ENCODE assay signal across 17 cellular contexts in the genomic region with DNA sequence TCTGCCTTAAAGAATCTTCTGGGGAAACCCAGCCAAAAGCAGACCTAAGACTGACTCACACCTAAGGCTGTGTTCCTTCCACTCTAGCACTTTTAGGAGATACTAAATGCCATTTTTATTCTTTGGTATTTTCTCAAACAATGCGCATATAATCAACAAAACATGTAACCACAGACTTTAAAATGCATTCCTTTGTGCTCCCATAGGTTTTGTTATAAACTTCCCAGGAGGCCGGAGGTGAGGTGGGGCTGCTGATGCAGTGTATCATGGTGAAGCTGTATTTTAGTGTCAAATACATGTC.
A peak's percentile ranks its signal among the peaks of the same experiment; 100 is the strongest.
DNase-seq lines count a peak whose midpoint lies in the region; ATAC-seq and TF ChIP-seq lines count a peak whose summit lies in the region.
"Had no signal": no experiment of that assay in that cellular context is flagged by ENCODE, and none has a peak within 500 bp of the region (broad histone marks: within the 10 kb centered on the region; RNA-seq: fewer than 3 reads in every experiment).

No MANE protein-coding gene starts in this region.

- H3K9me3 Mint-ChIP-seq in nephron progenitor cell, result no peaks in the 10 kb centered on the region
- H3K9me3 Mint-ChIP-seq: CD4-positive, alpha-beta T cell; H9 had no signal

- DNase-seq in GM03348 (ENCODE audit: low spot score), result peak; percentile 14
- DNase-seq in MG63, result peak; percentile 38
- DNase-seq in astrocyte of the spinal cord (ENCODE audit: low read depth, low spot score), result peak; percentile 75
- DNase-seq in nephron progenitor cell, result no peak
- DNase-seq in iPS-NIHi7 (ENCODE audit: extremely low spot score), result no peak
- no peak for DNase-seq in AML-193 (lab: John Stamatoyannopoulos, UW)
- DNase-seq: C1 segment of cervical spinal cord; Calu3; CD4-positive, alpha-beta T cell; DMS 273 treated with DMSO at 0.1 percent for 48 hours; GOT3; H9; HFFc6 had no signal

- TF ChIP-seq CTCF in astrocyte of the spinal cord (IDR thresholded peaks at IDR 0.05; ENCODE audit: low read depth, low read length) (no peak), nephron progenitor cell (IDR thresholded peaks at IDR 0.05) (no peak)

- H3K4me3 Mint-ChIP-seq in nephron progenitor cell, result no peak overlapping the region
- H3K4me3 Mint-ChIP-seq: B cell; CD4-positive, alpha-beta T cell; H9; HFFc6 had no signal

- in situ Hi-C loops in astrocyte of the spinal cord (cut with HindIII; ENCODE audit: low sequenced_read_pairs), result no loop called here

- peaks cover 16% of the 10 kb centered on the region for H3K4me1 Mint-ChIP-seq in nephron progenitor cell

- ATAC-seq in HG03571 (IDR thresholded peaks at IDR 0.05; ENCODE audit: unreplicated experiment) (no peak), GM18520 (IDR thresholded peaks at IDR 0.05; ENCODE audit: unreplicated experiment) (no peak)
- ATAC-seq: GM12878 had no signal

- H3K4me3 ChIP-seq in MG63 (no peak overlapping the region), astrocyte of the spinal cord (ENCODE audit: low read depth, low read length) (no peak overlapping the region)
- H3K4me3 ChIP-seq: GM12878 had no signal

- H3K27me3 Mint-ChIP-seq in nephron progenitor cell (ENCODE audit: low read depth, poor library complexity), result peaks cover 5% of the 10 kb centered on the region
- H3K27me3 Mint-ChIP-seq: B cell; CD4-positive, alpha-beta T cell had no signal

- H3K27me3 ChIP-seq in MG63, result no peaks in the 10 kb centered on the region

- H3K36me3 ChIP-seq in MG63, result no peaks in the 10 kb centered on the region

- peak overlapping the region; percentile 46 for H3K27ac Mint-ChIP-seq in nephron progenitor cell
- H3K27ac Mint-ChIP-seq: B cell; CD4-positive, alpha-beta T cell; HFFc6 had no signal

- no peaks in the 10 kb centered on the region for H3K36me3 Mint-ChIP-seq in nephron progenitor cell (ENCODE audit: low read depth)

- H3K9me3 ChIP-seq in MG63, result no peaks in the 10 kb centered on the region

Comparison
In these comparisons a context has a peak if more than half of its experiments do, and no peak if none do; other contexts are left out.
1. DNase-seq: peak in GM03348 (single experiment), MG63 (single experiment) and astrocyte of the spinal cord (single experiment); none in nephron progenitor cell (single experiment), iPS-NIHi7 (single experiment) and AML-193 (0 of 2).